In the genomic region with DNA sequence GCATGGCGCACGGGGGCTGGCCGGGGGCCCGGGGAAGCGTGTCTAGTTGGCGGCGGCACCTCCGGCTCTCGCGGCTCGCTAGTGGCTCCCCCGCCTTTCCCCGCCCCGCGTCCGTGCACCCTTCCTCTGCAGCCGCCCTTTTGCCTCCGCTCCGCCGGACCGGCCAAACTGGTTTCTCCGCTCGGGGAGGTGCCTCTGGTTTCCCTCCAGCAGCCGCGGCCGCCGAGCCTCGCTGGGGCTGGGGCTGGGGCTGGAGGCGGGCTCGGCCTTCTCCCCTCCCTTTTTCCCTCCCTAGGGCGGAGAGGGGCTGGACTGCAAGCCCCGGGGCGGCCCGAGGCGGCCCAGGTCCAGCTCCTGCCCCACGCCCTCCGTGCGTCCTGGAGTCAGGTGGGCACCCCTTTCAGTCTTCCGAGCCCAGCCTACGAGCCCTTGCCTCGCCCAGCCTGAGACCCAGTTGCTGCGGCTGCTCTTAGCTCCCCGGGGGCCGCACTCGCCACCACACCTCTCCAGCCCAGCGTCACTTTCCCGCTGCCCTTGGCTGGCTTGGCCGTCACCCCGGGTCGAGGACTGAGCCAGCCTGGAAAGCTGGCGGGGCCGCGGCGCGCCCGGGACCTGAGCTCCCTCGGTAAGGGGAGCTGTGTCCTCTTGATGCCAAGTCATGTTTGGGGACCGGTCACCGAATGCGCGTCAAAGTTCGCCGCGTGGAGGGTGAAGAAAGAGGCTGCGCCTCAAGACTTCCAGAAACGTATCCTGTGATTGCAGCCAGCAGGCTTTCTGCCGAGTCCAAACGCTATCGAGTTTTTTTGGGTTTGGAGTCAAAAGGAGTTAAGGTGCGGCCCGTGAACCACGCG, we compare ENCODE assay signal across 1 cellular context.
TF ChIP-seq lines count a peak whose summit lies in the region.

A gene (minus strand): TSS at position 197 of the 851 bp plus-strand sequence. CDS start 71,508 bp downstream, outside the sequence.

TF ChIP-seq in HepG2, 621 proteins besides CTCF, POLR2A, EP300 and RAD21 (continued from another document and continues in another):
- TF ChIP-seq, protein P1, sequence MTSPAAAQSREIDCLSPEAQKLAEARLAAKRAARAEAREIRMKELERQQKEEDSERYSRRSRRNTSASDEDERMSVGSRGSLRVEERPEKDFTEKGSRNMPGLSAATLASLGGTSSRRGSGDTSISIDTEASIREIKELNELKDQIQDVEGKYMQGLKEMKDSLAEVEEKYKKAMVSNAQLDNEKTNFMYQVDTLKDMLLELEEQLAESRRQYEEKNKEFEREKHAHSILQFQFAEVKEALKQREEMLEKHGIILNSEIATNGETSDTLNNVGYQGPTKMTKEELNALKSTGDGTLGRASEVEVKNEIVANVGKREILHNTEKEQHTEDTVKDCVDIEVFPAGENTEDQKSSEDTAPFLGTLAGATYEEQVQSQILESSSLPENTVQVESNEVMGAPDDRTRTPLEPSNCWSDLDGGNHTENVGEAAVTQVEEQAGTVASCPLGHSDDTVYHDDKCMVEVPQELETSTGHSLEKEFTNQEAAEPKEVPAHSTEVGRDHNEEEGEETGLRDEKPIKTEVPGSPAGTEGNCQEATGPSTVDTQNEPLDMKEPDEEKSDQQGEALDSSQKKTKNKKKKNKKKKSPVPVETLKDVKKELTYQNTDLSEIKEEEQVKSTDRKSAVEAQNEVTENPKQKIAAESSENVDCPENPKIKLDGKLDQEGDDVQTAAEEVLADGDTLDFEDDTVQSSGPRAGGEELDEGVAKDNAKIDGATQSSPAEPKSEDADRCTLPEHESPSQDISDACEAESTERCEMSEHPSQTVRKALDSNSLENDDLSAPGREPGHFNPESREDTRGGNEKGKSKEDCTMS (CRISPR knock-in tag; conservative IDR thresholded peaks at IDR 0.05), result no peak
- TF ChIP-seq HNRNPH1 (optimal IDR thresholded peaks at IDR 0.05; ENCODE audit: low read depth, low read length) (no peak), REXO4 (CRISPR knock-in tag; IDR thresholded peaks at IDR 0.05; ENCODE audit: borderline replicate concordance) (no peak), POGZ (CRISPR knock-in tag; IDR thresholded peaks at IDR 0.05) (0 out of 2 replicates have a peak, but pooled peaks have one; percentile 12), ZNF878 (CRISPR knock-in tag; IDR thresholded peaks at IDR 0.05) (no peak), ZNF274 (CRISPR knock-in tag; IDR thresholded peaks at IDR 0.05) (no peak), POLR2AphosphoS2 (IDR thresholded peaks at IDR 0.05; ENCODE audit: low read depth, low read length) (no peak), NFE2 (CRISPR knock-in tag; IDR thresholded peaks at IDR 0.05) (no peak), TBX3 (IDR thresholded peaks at IDR 0.05; ENCODE audit: borderline replicate concordance) (no peak), ZNF3 (CRISPR knock-in tag; IDR thresholded peaks at IDR 0.05) (no peak), ZFYVE20 (CRISPR knock-in tag; IDR thresholded peaks at IDR 0.05; ENCODE audit: borderline replicate concordance, low read depth) (no peak), FLYWCH1 (CRISPR knock-in tag; IDR thresholded peaks at IDR 0.05) (no peak), REL (CRISPR knock-in tag; conservative IDR thresholded peaks at IDR 0.05) (peak; percentile 15; the same call in 1 of the 2 replicates), MEIS2 (CRISPR knock-in tag; IDR thresholded peaks at IDR 0.05) (no peak), ZNF44 (CRISPR knock-in tag; IDR thresholded peaks at IDR 0.05) (no peak), NR1H2 (CRISPR knock-in tag; IDR thresholded peaks at IDR 0.05; ENCODE audit: borderline replicate concordance, low read depth) (no peak), RAD51 (IDR thresholded peaks at IDR 0.05; ENCODE audit: borderline replicate concordance) (no peak)
- TF ChIP-seq, protein P2, sequence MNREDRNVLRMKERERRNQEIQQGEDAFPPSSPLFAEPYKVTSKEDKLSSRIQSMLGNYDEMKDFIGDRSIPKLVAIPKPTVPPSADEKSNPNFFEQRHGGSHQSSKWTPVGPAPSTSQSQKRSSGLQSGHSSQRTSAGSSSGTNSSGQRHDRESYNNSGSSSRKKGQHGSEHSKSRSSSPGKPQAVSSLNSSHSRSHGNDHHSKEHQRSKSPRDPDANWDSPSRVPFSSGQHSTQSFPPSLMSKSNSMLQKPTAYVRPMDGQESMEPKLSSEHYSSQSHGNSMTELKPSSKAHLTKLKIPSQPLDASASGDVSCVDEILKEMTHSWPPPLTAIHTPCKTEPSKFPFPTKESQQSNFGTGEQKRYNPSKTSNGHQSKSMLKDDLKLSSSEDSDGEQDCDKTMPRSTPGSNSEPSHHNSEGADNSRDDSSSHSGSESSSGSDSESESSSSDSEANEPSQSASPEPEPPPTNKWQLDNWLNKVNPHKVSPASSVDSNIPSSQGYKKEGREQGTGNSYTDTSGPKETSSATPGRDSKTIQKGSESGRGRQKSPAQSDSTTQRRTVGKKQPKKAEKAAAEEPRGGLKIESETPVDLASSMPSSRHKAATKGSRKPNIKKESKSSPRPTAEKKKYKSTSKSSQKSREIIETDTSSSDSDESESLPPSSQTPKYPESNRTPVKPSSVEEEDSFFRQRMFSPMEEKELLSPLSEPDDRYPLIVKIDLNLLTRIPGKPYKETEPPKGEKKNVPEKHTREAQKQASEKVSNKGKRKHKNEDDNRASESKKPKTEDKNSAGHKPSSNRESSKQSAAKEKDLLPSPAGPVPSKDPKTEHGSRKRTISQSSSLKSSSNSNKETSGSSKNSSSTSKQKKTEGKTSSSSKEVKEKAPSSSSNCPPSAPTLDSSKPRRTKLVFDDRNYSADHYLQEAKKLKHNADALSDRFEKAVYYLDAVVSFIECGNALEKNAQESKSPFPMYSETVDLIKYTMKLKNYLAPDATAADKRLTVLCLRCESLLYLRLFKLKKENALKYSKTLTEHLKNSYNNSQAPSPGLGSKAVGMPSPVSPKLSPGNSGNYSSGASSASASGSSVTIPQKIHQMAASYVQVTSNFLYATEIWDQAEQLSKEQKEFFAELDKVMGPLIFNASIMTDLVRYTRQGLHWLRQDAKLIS (CRISPR knock-in tag; IDR thresholded peaks at IDR 0.05), result no peak
- TF ChIP-seq, protein P3, sequence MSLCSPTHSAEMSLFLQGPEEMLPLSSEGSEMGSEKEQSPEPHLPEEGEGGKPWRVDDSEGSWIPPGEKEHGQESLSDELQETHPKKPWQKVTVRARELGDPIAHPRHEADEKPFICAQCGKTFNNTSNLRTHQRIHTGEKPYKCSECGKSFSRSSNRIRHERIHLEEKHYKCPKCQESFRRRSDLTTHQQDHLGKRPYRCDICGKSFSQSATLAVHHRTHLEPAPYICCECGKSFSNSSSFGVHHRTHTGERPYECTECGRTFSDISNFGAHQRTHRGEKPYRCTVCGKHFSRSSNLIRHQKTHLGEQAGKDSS (CRISPR knock-in tag; IDR thresholded peaks at IDR 0.05; ENCODE audit: borderline replicate concordance, low read depth), result peak; percentile 55; the same call in 1 of the 2 replicates
- TF ChIP-seq, protein P4, sequence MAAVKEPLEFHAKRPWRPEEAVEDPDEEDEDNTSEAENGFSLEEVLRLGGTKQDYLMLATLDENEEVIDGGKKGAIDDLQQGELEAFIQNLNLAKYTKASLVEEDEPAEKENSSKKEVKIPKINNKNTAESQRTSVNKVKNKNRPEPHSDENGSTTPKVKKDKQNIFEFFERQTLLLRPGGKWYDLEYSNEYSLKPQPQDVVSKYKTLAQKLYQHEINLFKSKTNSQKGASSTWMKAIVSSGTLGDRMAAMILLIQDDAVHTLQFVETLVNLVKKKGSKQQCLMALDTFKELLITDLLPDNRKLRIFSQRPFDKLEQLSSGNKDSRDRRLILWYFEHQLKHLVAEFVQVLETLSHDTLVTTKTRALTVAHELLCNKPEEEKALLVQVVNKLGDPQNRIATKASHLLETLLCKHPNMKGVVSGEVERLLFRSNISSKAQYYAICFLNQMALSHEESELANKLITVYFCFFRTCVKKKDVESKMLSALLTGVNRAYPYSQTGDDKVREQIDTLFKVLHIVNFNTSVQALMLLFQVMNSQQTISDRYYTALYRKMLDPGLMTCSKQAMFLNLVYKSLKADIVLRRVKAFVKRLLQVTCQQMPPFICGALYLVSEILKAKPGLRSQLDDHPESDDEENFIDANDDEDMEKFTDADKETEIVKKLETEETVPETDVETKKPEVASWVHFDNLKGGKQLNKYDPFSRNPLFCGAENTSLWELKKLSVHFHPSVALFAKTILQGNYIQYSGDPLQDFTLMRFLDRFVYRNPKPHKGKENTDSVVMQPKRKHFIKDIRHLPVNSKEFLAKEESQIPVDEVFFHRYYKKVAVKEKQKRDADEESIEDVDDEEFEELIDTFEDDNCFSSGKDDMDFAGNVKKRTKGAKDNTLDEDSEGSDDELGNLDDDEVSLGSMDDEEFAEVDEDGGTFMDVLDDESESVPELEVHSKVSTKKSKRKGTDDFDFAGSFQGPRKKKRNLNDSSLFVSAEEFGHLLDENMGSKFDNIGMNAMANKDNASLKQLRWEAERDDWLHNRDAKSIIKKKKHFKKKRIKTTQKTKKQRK (IDR thresholded peaks at IDR 0.05; ENCODE audit: low read length), result no peak
- TF ChIP-seq, protein P5, sequence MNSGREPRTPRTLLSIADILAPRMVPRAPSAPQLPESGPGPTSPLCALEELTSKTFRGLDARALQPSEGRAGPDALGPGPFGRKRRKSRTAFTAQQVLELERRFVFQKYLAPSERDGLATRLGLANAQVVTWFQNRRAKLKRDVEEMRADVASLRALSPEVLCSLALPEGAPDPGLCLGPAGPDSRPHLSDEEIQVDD (CRISPR knock-in tag; IDR thresholded peaks at IDR 0.05; ENCODE audit: borderline replicate concordance), result no peak
- TF ChIP-seq, protein P6, sequence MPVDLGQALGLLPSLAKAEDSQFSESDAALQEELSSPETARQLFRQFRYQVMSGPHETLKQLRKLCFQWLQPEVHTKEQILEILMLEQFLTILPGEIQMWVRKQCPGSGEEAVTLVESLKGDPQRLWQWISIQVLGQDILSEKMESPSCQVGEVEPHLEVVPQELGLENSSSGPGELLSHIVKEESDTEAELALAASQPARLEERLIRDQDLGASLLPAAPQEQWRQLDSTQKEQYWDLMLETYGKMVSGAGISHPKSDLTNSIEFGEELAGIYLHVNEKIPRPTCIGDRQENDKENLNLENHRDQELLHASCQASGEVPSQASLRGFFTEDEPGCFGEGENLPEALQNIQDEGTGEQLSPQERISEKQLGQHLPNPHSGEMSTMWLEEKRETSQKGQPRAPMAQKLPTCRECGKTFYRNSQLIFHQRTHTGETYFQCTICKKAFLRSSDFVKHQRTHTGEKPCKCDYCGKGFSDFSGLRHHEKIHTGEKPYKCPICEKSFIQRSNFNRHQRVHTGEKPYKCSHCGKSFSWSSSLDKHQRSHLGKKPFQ (CRISPR knock-in tag; IDR thresholded peaks at IDR 0.05; ENCODE audit: insufficient replicate concordance), result peak; percentile 52
- TF ChIP-seq, protein P7, sequence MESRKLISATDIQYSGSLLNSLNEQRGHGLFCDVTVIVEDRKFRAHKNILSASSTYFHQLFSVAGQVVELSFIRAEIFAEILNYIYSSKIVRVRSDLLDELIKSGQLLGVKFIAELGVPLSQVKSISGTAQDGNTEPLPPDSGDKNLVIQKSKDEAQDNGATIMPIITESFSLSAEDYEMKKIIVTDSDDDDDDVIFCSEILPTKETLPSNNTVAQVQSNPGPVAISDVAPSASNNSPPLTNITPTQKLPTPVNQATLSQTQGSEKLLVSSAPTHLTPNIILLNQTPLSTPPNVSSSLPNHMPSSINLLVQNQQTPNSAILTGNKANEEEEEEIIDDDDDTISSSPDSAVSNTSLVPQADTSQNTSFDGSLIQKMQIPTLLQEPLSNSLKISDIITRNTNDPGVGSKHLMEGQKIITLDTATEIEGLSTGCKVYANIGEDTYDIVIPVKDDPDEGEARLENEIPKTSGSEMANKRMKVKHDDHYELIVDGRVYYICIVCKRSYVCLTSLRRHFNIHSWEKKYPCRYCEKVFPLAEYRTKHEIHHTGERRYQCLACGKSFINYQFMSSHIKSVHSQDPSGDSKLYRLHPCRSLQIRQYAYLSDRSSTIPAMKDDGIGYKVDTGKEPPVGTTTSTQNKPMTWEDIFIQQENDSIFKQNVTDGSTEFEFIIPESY (CRISPR knock-in tag; IDR thresholded peaks at IDR 0.05), result no peak
- TF ChIP-seq, protein P8, sequence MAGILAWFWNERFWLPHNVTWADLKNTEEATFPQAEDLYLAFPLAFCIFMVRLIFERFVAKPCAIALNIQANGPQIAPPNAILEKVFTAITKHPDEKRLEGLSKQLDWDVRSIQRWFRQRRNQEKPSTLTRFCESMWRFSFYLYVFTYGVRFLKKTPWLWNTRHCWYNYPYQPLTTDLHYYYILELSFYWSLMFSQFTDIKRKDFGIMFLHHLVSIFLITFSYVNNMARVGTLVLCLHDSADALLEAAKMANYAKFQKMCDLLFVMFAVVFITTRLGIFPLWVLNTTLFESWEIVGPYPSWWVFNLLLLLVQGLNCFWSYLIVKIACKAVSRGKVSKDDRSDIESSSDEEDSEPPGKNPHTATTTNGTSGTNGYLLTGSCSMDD (CRISPR knock-in tag; IDR thresholded peaks at IDR 0.05), result no peak
- TF ChIP-seq, protein P9, sequence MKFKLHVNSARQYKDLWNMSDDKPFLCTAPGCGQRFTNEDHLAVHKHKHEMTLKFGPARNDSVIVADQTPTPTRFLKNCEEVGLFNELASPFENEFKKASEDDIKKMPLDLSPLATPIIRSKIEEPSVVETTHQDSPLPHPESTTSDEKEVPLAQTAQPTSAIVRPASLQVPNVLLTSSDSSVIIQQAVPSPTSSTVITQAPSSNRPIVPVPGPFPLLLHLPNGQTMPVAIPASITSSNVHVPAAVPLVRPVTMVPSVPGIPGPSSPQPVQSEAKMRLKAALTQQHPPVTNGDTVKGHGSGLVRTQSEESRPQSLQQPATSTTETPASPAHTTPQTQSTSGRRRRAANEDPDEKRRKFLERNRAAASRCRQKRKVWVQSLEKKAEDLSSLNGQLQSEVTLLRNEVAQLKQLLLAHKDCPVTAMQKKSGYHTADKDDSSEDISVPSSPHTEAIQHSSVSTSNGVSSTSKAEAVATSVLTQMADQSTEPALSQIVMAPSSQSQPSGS (CRISPR knock-in tag; IDR thresholded peaks at IDR 0.05), result no peak
